ENCODE assay signal across 12 cellular contexts in genomic region chr13:33111414-33112110, GRCh38.
DNase-seq lines count a peak whose midpoint lies in the region; ATAC-seq, FAIRE-seq and TF ChIP-seq lines count a peak whose summit lies in the region.
"Had no signal": no experiment of that assay in that cellular context is flagged by ENCODE, and none has a peak within 500 bp of the region (broad histone marks: within the 10 kb centered on the region; RNA-seq: fewer than 3 reads in every experiment).

No MANE protein-coding gene starts in this region.

- H3K27ac ChIP-seq in heart left ventricle = peak overlapping the region; percentile 29 to 83 (median 60)
- 0 out of 2 replicates have a peak overlapping the region, but pooled peaks have one; percentile 1 for H3K27ac ChIP-seq in SK-N-MC
- H3K27ac ChIP-seq in left lung = peak overlapping the region; percentile 46 to 76
- peak overlapping the region; percentile 71 for H3K27ac ChIP-seq in vagina
- H3K27ac ChIP-seq: BLaER1 had no signal

- ATAC-seq in heart left ventricle (peak in 1 of 4 donors; percentile 44), left cardiac atrium (no peak), left lung (no peak)

- no peak for FAIRE-seq in GM19239 (lab: Jason Lieb, UNC)
- FAIRE-seq: bronchial epithelial cell had no signal

- TF ChIP-seq CTCF in heart left ventricle (IDR thresholded peaks at IDR 0.05) (no peak), left lung (IDR thresholded peaks at IDR 0.05) (no peak), vagina (IDR thresholded peaks at IDR 0.05) (no peak)

- DNase-seq in heart left ventricle (peak in 1 of 5 donors; percentile 25), left cardiac atrium (no peak), SK-N-MC (ENCODE audit: low read depth, low spot score) (no peak), left lung (no peak), vagina (ENCODE audit: extremely low spot score in 2 of 2) (no peak), GM19239 (ENCODE audit: insufficient read length, low spot score) (no peak), NCI-H446 treated with DMSO at 0.1 percent for 48 hours (lab: John Stamatoyannopoulos, UW) (no peak)
- no peak for DNase-seq in activated CD4-positive, alpha-beta T cell treated with anti-CD3 and anti-CD28 coated beads, Interleukin-2, amount 50 U/mL, for 48 hours
- DNase-seq: activated CD4-positive, alpha-beta T cell treated with anti-CD3 and anti-CD28 coated beads for 1 hour; NCI-H524 treated with DMSO at 0.1 percent for 48 hours had no signal

- WGBS in heart left ventricle, 4 donors = 31 to 44% (median 33%) methylated on average over 9 of the region's 9 CpGs

- H3K9me3 ChIP-seq in heart left ventricle (no peaks in the 10 kb centered on the region), SK-N-MC (ENCODE audit: low read depth, low read length) (no peaks in the 10 kb centered on the region), left lung (no peaks in the 10 kb centered on the region), vagina (no peaks in the 10 kb centered on the region)
- H3K9me3 ChIP-seq: BLaER1 had no signal

- H3K9ac ChIP-seq in SK-N-MC (ENCODE audit: insufficient read length) = no peak overlapping the region
- H3K9ac ChIP-seq: BLaER1 had no signal

- H3K4me3 ChIP-seq in heart left ventricle (no peak overlapping the region), SK-N-MC (no peak overlapping the region), left lung (no peak overlapping the region), vagina (no peak overlapping the region)
- H3K4me3 ChIP-seq: BLaER1 had no signal

- intact Hi-C loops in heart left ventricle (cut with DNase I) (loop anchor here in 3 of 10 donors (5.0 to 10.0 kb wide), 5 partner anchors 76 to 613 kb away; no protein-coding TSS in a partner anchor), left cardiac atrium (cut with DNase I) (no loop called here), left lung (cut with DNase I) (no loop called here), vagina (cut with DNase I) (no loop called here)

- peaks cover 3 to 65% (median 51%) of the 10 kb centered on the region in 12 donors for H3K4me1 ChIP-seq in heart left ventricle
- H3K4me1 ChIP-seq in left lung = peaks cover 13 to 27% of the 10 kb centered on the region in 2 donors
- H3K4me1 ChIP-seq in vagina = peaks cover 51% of the 10 kb centered on the region

- peaks cover 0 to 99% (median 80%) of the 10 kb centered on the region in 9 donors for H3K36me3 ChIP-seq in heart left ventricle
- H3K36me3 ChIP-seq in SK-N-MC (ENCODE audit: insufficient read depth, low read length) = peaks cover 23% of the 10 kb centered on the region
- H3K36me3 ChIP-seq in left lung = peaks cover 0 to 80% of the 10 kb centered on the region in 2 donors
- H3K36me3 ChIP-seq in vagina = peaks cover 0 to 13% of the 10 kb centered on the region in 2 donors
- H3K36me3 ChIP-seq: BLaER1 had no signal

- TF ChIP-seq POLR2A in heart left ventricle (IDR thresholded peaks at IDR 0.05) = no peak
- TF ChIP-seq POLR2A in vagina (IDR thresholded peaks at IDR 0.05) = no peak

- H3K27me3 ChIP-seq in heart left ventricle (no peaks in the 10 kb centered on the region), left lung (no peaks in the 10 kb centered on the region), vagina (no peaks in the 10 kb centered on the region)
- H3K27me3 ChIP-seq: BLaER1 had no signal

Comparison
In these comparisons a context has a peak if more than half of its experiments do, and no peak if none do; other contexts are left out.
1. H3K27ac ChIP-seq: peak in every context shown above with its lines; median percentile 71 in vagina; 61 in left lung; 60 in heart left ventricle; 1 in SK-N-MC.